Comparison of ENCODE assay signal across 8 cellular contexts in genomic region chr12:51819851-51820720, GRCh38. TPM values are rescaled to one million over a fixed set of nuclear protein-coding genes. Genes with fewer than 3 reads are reported as not detected.
DNase-seq lines count a peak whose midpoint lies in the region; ATAC-seq and TF ChIP-seq lines count a peak whose summit lies in the region.

No MANE protein-coding gene starts in this region.

- WGBS in transverse colon (ENCODE audit: low coverage in 1 of 2), 2 donors, result 31 to 49% methylated on average over 8 to 44 of the region's 49 CpGs

- TF ChIP-seq CTCF in left lung (IDR thresholded peaks at IDR 0.05), result no peak
- TF ChIP-seq CTCF in transverse colon (IDR thresholded peaks at IDR 0.05), result no peak

- TF ChIP-seq POLR2A in transverse colon (IDR thresholded peaks at IDR 0.05), result no peak

- H3K4me1 ChIP-seq in left lung (peaks cover 0 to 22% of the 10 kb centered on the region in 2 donors), transverse colon (peaks cover 1 to 9% (median 7%) of the 10 kb centered on the region in 4 donors)

- ATAC-seq in left lung, result peak; percentile 42
- ATAC-seq in GM19395 (IDR thresholded peaks at IDR 0.05; ENCODE audit: unreplicated experiment), result no peak

- H3K9me3 ChIP-seq in left lung (no peaks in the 10 kb centered on the region), transverse colon (no peaks in the 10 kb centered on the region)

- in situ Hi-C loops in transverse colon (cut with MboI; ENCODE audit: low pct_ligation_motif_present in 1 of 4, low pct_unique_long_range_greater_than_20kb in 1 of 4, low sequenced_read_pairs in 3 of 4), result loop anchor here in 3 of 4 donors (10.0 to 25.0 kb wide), 3 partner anchors 283 to 395 kb away; partner anchors contain the start of gene SLC4A8 (in 2 of the 3)

- TF ChIP-seq EP300 in transverse colon (IDR thresholded peaks at IDR 0.05; ENCODE audit: low read depth), result no peak

- H3K36me3 ChIP-seq in left lung (no peaks in the 10 kb centered on the region), transverse colon (no peaks in the 10 kb centered on the region)

- intact Hi-C loops in left lung (cut with DNase I), result no loop called here
- intact Hi-C loops in transverse colon (cut with DNase I; ENCODE audit: low total_unique reads), result no loop called here

- H3K4me3 ChIP-seq in left lung, result peak overlapping the region; percentile 29 to 46
- peak overlapping the region in 3 of 4 donors; percentile 19 to 51 (median 39) for H3K4me3 ChIP-seq in transverse colon

- H3K27ac ChIP-seq in left lung (peak overlapping the region in 1 of 2 donors; percentile 51), transverse colon (peak overlapping the region in 3 of 4 donors; percentile 11 to 63 (median 39))

- peak; percentile 52 for DNase-seq in Daoy (ENCODE audit: low read depth)
- peak; percentile 60 for DNase-seq in NCI-H2029 (lab: John Stamatoyannopoulos, UW)
- peak; percentile 74 for DNase-seq in astrocyte of the hippocampus (ENCODE audit: low read depth, low spot score)
- peak in 1 of 2 donors; percentile 81 for DNase-seq in left lung
- peak; percentile 19 for DNase-seq in transverse colon
- no peak for DNase-seq in stimulated activated CD4-positive, alpha-beta T cell treated with anti-CD3 and anti-CD28 coated beads, Interleukin-12 subunit alpha, Interleukin-12 subunit beta, amount 100 ng/mL, for 4 hours
- no peak for DNase-seq in HuH-7.5 (ENCODE audit: low spot score)

- H3K27me3 ChIP-seq in left lung, result peaks cover 3 to 79% of the 10 kb centered on the region in 2 donors
- H3K27me3 ChIP-seq in transverse colon, result peaks cover 4% of the 10 kb centered on the region

RNA-seq across cellular contexts. Expression of gene FIGNL2, which starts 28.4 kb away (rescaled TPM):
- total RNA-seq in Daoy (2014; rRNA removed; shearing (Covaris generic)), result 0.09 TPM in 1 of 2 replicates, not detected in the other
- 1 to 10 TPM in 1 of 2 donors, under 1 TPM in 1; 0.58 to 1.0 TPM for total RNA-seq in left lung
- not detected for total RNA-seq in transverse colon

Comparison
In these comparisons a context has a peak if more than half of its experiments do, and no peak if none do; other contexts are left out.
1. DNase-seq: peak in Daoy (single experiment), NCI-H2029 (single experiment), astrocyte of the hippocampus (single experiment) and transverse colon (single experiment); none in stimulated activated CD4-positive, alpha-beta T cell treated with anti-CD3 and anti-CD28 coated beads, Interleukin-12 subunit alpha, Interleukin-12 subunit beta, amount 100 ng/mL, for 4 hours (single experiment) and HuH-7.5 (single experiment).